Comparison of ENCODE assay signal across 8 cellular contexts in the genomic region with DNA sequence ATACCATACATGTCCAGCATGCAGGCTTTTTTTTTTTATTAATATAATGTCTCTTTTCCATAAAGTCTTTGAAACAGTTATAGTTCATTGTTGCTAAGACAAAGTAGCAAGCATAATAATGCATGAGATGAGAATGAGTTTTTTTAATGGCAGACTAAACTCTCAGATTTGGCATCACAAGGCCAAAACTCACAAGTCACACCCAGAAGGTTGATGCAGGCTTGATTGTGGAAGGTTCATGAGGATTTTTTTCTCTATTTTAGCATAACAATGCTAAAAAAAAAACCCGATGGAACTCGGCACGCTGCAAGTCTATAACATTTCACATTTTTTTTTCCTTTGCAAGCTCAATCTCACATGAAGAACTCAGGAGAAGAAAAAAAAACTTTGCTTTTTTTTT. TPM values are rescaled to one million over a fixed set of nuclear protein-coding genes. Genes with fewer than 3 reads are reported as not detected.
A peak's percentile ranks its signal among the peaks of the same experiment; 100 is the strongest.
DNase-seq lines count a peak whose midpoint lies in the region; ATAC-seq and TF ChIP-seq lines count a peak whose summit lies in the region.

No MANE protein-coding gene starts in this region.

- peak; percentile 57 for DNase-seq in activated CD4-positive, alpha-beta T cell treated with anti-CD3 and anti-CD28 coated beads, Interleukin-2, amount 10 ng/mL, durations not matched to agents 24 days and 14 days
- DNase-seq in activated CD4-positive, alpha-beta T cell treated with anti-CD3 and anti-CD28 coated beads for 4 hours = no peak
- DNase-seq in mammary epithelial cell (peak; percentile 9), lower lobe of right lung (no peak), superior temporal gyrus (ENCODE audit: extremely low spot score) (peak; percentile 31), NOMO-1 treated with dmso at 0.1 percent for 144 hours (lab: John Stamatoyannopoulos, UW; ENCODE audit: unreplicated experiment) (no peak), cerebellar nuclear complex (lab: John Stamatoyannopoulos, UW) (no peak)

- H3K27ac ChIP-seq in mammary epithelial cell (ENCODE audit: insufficient read depth, low read depth, low read length) (peak overlapping the region; percentile 50), lower lobe of right lung (peak overlapping the region; percentile 84)

- H3K79me2 ChIP-seq in mammary epithelial cell (ENCODE audit: insufficient read depth, low read length) = peaks cover 42% of the 10 kb centered on the region

- no peaks in the 10 kb centered on the region for H3K36me3 ChIP-seq in mammary epithelial cell (ENCODE audit: insufficient read depth, low read length)
- H3K36me3 ChIP-seq in lower lobe of right lung = no peaks in the 10 kb centered on the region

- peak overlapping the region; percentile 92 for H3K4me3 Mint-ChIP-seq in activated CD4-positive, alpha-beta T cell treated with anti-CD3 and anti-CD28 coated beads, Interleukin-2, amount 10 ng/mL, durations not matched to agents 24 days and 14 days

- intact Hi-C loops in activated CD4-positive, alpha-beta T cell treated with anti-CD3 and anti-CD28 coated beads, Interleukin-2, amount 10 ng/mL, durations not matched to agents 24 days and 14 days (cut with micrococcal nuclease) = loop anchor here (2.0 to 5.0 kb wide), 2 partner anchors 635 to 1209 kb away; no protein-coding TSS in a partner anchor
- intact Hi-C loops in mammary epithelial cell (cut with micrococcal nuclease) = loop anchor here (5.0 to 10.0 kb wide), 2 partner anchors 613 to 770 kb away; no protein-coding TSS in a partner anchor
- intact Hi-C loops in lower lobe of right lung (cut with DNase I) = no loop called here

- in situ Hi-C loops in mammary epithelial cell (cut with MboI; ENCODE audit: low sequenced_read_pairs in 2 of 2) = loop anchor here in 1 of 2 donors (10.0 kb wide), 1 partner anchor 913 kb away; no protein-coding TSS in a partner anchor

- peaks cover 41% of the 10 kb centered on the region for H3K4me1 Mint-ChIP-seq in activated CD4-positive, alpha-beta T cell treated with anti-CD3 and anti-CD28 coated beads, Interleukin-2, amount 10 ng/mL, durations not matched to agents 24 days and 14 days

- TF ChIP-seq CTCF in mammary epithelial cell (conservative IDR thresholded peaks at IDR 0.05 in 1 of 2, IDR thresholded peaks at IDR 0.05 in 1 of 2; ENCODE audit: extremely low read depth in 1 of 2, insufficient read depth in 1 of 2, low read depth in 1 of 2, low read length in 2 of 2) = no peak
- no peak for TF ChIP-seq CTCF in lower lobe of right lung (IDR thresholded peaks at IDR 0.05)

- H3K4me2 ChIP-seq in mammary epithelial cell (ENCODE audit: insufficient read depth, low read depth, low read length) = peak overlapping the region; percentile 95

- BruUV-seq in mammary epithelial cell (replicated peaks; lab: Mats Ljungman, UMichigan) = no TSS peak

- dilution Hi-C loops in mammary epithelial cell (cut with HindIII; ENCODE audit: low sequenced_read_pairs) = no loop called here

- peaks cover 7% of the 10 kb centered on the region for H3K27me3 Mint-ChIP-seq in activated CD4-positive, alpha-beta T cell treated with anti-CD3 and anti-CD28 coated beads, Interleukin-2, amount 10 ng/mL, durations not matched to agents 24 days and 14 days

- CTCF ChIA-PET in mammary epithelial cell (lab: Charles Lee; ENCODE audit: low non-redundant PET) = no interaction called here

- H3K27ac Mint-ChIP-seq in activated CD4-positive, alpha-beta T cell treated with anti-CD3 and anti-CD28 coated beads, Interleukin-2, amount 10 ng/mL, durations not matched to agents 24 days and 14 days = peak overlapping the region; percentile 93

- no peaks in the 10 kb centered on the region for H3K9me3 ChIP-seq in mammary epithelial cell (replicated peaks; ENCODE audit: insufficient read depth, low read length)
- H3K9me3 ChIP-seq in lower lobe of right lung = no peaks in the 10 kb centered on the region

- H2AFZ ChIP-seq in mammary epithelial cell (ENCODE audit: low read depth, low read length) = no peak overlapping the region

- peak overlapping the region; percentile 83 for H3K9ac ChIP-seq in mammary epithelial cell (ENCODE audit: insufficient read depth, low read length)

- no peaks in the 10 kb centered on the region for H3K9me3 Mint-ChIP-seq in activated CD4-positive, alpha-beta T cell treated with anti-CD3 and anti-CD28 coated beads, Interleukin-2, amount 10 ng/mL, durations not matched to agents 24 days and 14 days

- H3K27me3 ChIP-seq in mammary epithelial cell (ENCODE audit: insufficient read depth, low read length) (no peaks in the 10 kb centered on the region), lower lobe of right lung (ENCODE audit: low read depth) (no peaks in the 10 kb centered on the region)

- no peaks in the 10 kb centered on the region for H4K20me1 ChIP-seq in mammary epithelial cell (ENCODE audit: insufficient read depth, low read length)

- H3K4me3 ChIP-seq in mammary epithelial cell (replicated peaks in 1 of 3; ENCODE audit: insufficient read depth in 1 of 3, low read depth in 2 of 3, low read length in 3 of 3) = peak overlapping the region; percentile 90 to 97 (median 94)
- H3K4me3 ChIP-seq in lower lobe of right lung = peak overlapping the region; percentile 73

- ATAC-seq in lower lobe of right lung (no peak), GM18520 (IDR thresholded peaks at IDR 0.05; ENCODE audit: unreplicated experiment) (no peak)

- 0% methylated on average over 3 of the region's 3 CpGs for WGBS in mammary epithelial cell (ENCODE audit: low coverage, missing lambda C conversion rate)

- H3K4me1 ChIP-seq in mammary epithelial cell (ENCODE audit: insufficient read depth, low read length) (peaks cover 34% of the 10 kb centered on the region), lower lobe of right lung (peaks cover 11% of the 10 kb centered on the region)

- peaks cover 51% of the 10 kb centered on the region for H3K36me3 Mint-ChIP-seq in activated CD4-positive, alpha-beta T cell treated with anti-CD3 and anti-CD28 coated beads, Interleukin-2, amount 10 ng/mL, durations not matched to agents 24 days and 14 days (ENCODE audit: low read depth)

RNA-seq across cellular contexts. Expression of gene MAF, which starts 2.8 kb away (rescaled TPM):
- total RNA-seq in activated CD4-positive, alpha-beta T cell treated with anti-CD3 and anti-CD28 coated beads, Interleukin-2, amount 10 ng/mL, durations not matched to agents 24 days and 14 days = 61.5 and 62.8 TPM in 2 replicates
- total RNA-seq in mammary epithelial cell (10 to 100 TPM; 10.3 to 27.0 TPM), lower lobe of right lung (60.0 TPM)
- polyA plus RNA-seq in mammary epithelial cell = 3.2 TPM
- polyA minus RNA-seq in mammary epithelial cell = 3.1 TPM

Comparison
In these comparisons a context has a peak if more than half of its experiments do, and no peak if none do; other contexts are left out.
1. DNase-seq: peak in activated CD4-positive, alpha-beta T cell treated with anti-CD3 and anti-CD28 coated beads, Interleukin-2, amount 10 ng/mL, durations not matched to agents 24 days and 14 days (single experiment), mammary epithelial cell (single experiment) and superior temporal gyrus (single experiment); none in activated CD4-positive, alpha-beta T cell treated with anti-CD3 and anti-CD28 coated beads for 4 hours (0 of 2), lower lobe of right lung (single experiment), NOMO-1 treated with dmso at 0.1 percent for 144 hours (single experiment) and cerebellar nuclear complex (0 of 2).